In the genomic region with DNA sequence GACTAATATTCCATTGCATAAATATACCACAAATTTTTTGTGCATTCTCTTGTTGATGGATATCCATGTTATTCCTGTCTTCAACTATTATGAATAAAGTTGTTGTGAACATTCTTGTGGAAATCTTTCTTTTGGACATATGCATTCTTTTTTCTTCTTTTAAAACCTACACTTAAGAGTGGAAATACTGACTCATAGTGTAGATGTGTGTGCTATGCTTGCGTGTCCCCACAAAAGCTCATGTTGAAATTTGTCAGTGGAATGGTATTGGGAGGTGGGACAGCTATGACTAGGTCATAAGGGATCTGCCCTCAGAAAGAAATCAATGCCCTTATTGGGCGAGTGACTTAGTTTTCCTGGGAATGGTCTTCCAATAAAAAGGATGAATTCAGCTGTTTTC, we compare ENCODE assay signal across 17 cellular contexts.
DNase-seq lines count a peak whose midpoint lies in the region; ATAC-seq, FAIRE-seq and TF ChIP-seq lines count a peak whose summit lies in the region.
"Had no signal": no experiment of that assay in that cellular context is flagged by ENCODE, and none has a peak within 500 bp of the region (broad histone marks: within the 10 kb centered on the region; RNA-seq: fewer than 3 reads in every experiment).

No MANE protein-coding gene starts in this region.

- no peak for ATAC-seq in activated CD8-positive, alpha-beta T cell treated with anti-CD3 and anti-CD28 coated beads for 36 hours
- ATAC-seq in activated CD8-positive, alpha-beta T cell treated with anti-CD3 and anti-CD28 coated beads, Interleukin-2, amount 10 ng/mL, durations not matched to agents 7 days and 5 days = no peak
- ATAC-seq in HG02885 (IDR thresholded peaks at IDR 0.05; ENCODE audit: poor library complexity, unreplicated experiment) (no peak), HepG2 (no peak)

- H4K20me1 ChIP-seq in HepG2 (ENCODE audit: insufficient read depth, low read length) = no peaks in the 10 kb centered on the region

- 3% methylated on average over 2 of the region's 2 CpGs for WGBS in HepG2 (ENCODE audit: low lambda C conversion rate)

- H3K36me3 ChIP-seq in SJSA1 (no peaks in the 10 kb centered on the region), HepG2 (replicated peaks in 1 of 2; ENCODE audit: control insufficient read depth in 1 of 2, insufficient read depth in 2 of 2, low read length in 2 of 2) (no peaks in the 10 kb centered on the region)
- no peaks in the 10 kb centered on the region for H3K36me3 ChIP-seq in effector memory CD4-positive, alpha-beta T cell (ENCODE audit: control insufficient read depth, insufficient read depth, low read length)
- H3K36me3 ChIP-seq: HAP-1, neutrophil, uterus had no signal

- H3K9me3 Mint-ChIP-seq in activated CD8-positive, alpha-beta T cell treated with anti-CD3 and anti-CD28 coated beads for 36 hours = no peaks in the 10 kb centered on the region
- H3K9me3 Mint-ChIP-seq in activated CD8-positive, alpha-beta T cell treated with anti-CD3 and anti-CD28 coated beads, Interleukin-2, amount 10 ng/mL, durations not matched to agents 7 days and 5 days (ENCODE audit: insufficient read depth) = no peaks in the 10 kb centered on the region
- H3K9me3 Mint-ChIP-seq: dendritic cell treated with granulocyte-macrophage colony-stimulating factor and Interleukin-4, amounts not matched to agents 40 ng/mL and 50 ng/mL, for 4 days had no signal

- peak overlapping the region; percentile 53 for H3K27ac Mint-ChIP-seq in activated CD8-positive, alpha-beta T cell treated with anti-CD3 and anti-CD28 coated beads for 36 hours
- H3K27ac Mint-ChIP-seq in activated CD8-positive, alpha-beta T cell treated with anti-CD3 and anti-CD28 coated beads, Interleukin-2, amount 10 ng/mL, durations not matched to agents 7 days and 5 days = no peak overlapping the region
- H3K27ac Mint-ChIP-seq: dendritic cell treated with granulocyte-macrophage colony-stimulating factor and Interleukin-4, amounts not matched to agents 40 ng/mL and 50 ng/mL, for 4 days had no signal

- POLR2A ChIA-PET in activated CD8-positive, alpha-beta T cell treated with anti-CD3 and anti-CD28 coated beads for 36 hours (lab: Charles Lee) = no interaction called here
- POLR2A ChIA-PET in activated CD8-positive, alpha-beta T cell treated with anti-CD3 and anti-CD28 coated beads, Interleukin-2, amount 10 ng/mL, durations not matched to agents 7 days and 5 days (lab: Charles Lee) = interaction anchor here (0.9 to 2.5 kb wide), 2 partner anchors 16 to 337 kb away, joined by 3 to 10 read pairs; no protein-coding TSS in a partner anchor
- POLR2A ChIA-PET in HepG2 (lab: Yijun Ruan, JAX) = no interaction called here

- peak overlapping the region; percentile 87 for H3K27ac ChIP-seq in SJSA1
- H3K27ac ChIP-seq in effector memory CD4-positive, alpha-beta T cell (ENCODE audit: insufficient read depth, low read length, poor library complexity, severe bottlenecking) = peak overlapping the region; percentile 7
- no peak overlapping the region for H3K27ac ChIP-seq in HepG2 (ENCODE audit: extremely low read length, insufficient read depth, low read length)
- H3K27ac ChIP-seq: neutrophil, uterus had no signal

- H3K4me3 Mint-ChIP-seq in activated CD8-positive, alpha-beta T cell treated with anti-CD3 and anti-CD28 coated beads for 36 hours = peak overlapping the region; percentile 66
- no peak overlapping the region for H3K4me3 Mint-ChIP-seq in activated CD8-positive, alpha-beta T cell treated with anti-CD3 and anti-CD28 coated beads, Interleukin-2, amount 10 ng/mL, durations not matched to agents 7 days and 5 days
- H3K4me3 Mint-ChIP-seq: dendritic cell treated with granulocyte-macrophage colony-stimulating factor and Interleukin-4, amounts not matched to agents 40 ng/mL and 50 ng/mL, for 4 days had no signal

- CTCF ChIA-PET in activated CD8-positive, alpha-beta T cell treated with anti-CD3 and anti-CD28 coated beads for 36 hours (lab: Charles Lee) = interaction anchor here (0.6 to 23.2 kb wide), 14 partner anchors 9 to 533 kb away, joined by 3 to 513 read pairs (median 6); no protein-coding TSS in a partner anchor
- CTCF ChIA-PET in activated CD8-positive, alpha-beta T cell treated with anti-CD3 and anti-CD28 coated beads, Interleukin-2, amount 10 ng/mL, durations not matched to agents 7 days and 5 days (lab: Charles Lee) = interaction anchor here (0.9 to 18.7 kb wide), 12 partner anchors 9 to 76 kb away, joined by 3 to 440 read pairs (median 12); no protein-coding TSS in a partner anchor
- CTCF ChIA-PET in HepG2 (lab: Yijun Ruan, JAX; ENCODE audit: low intra/inter-chr PET ratio, low total read pairs) = no interaction called here

- H3K27me3 ChIP-seq in SJSA1 (replicated peaks) (no peaks in the 10 kb centered on the region), HepG2 (ENCODE audit: control insufficient read depth in 1 of 2, insufficient read depth in 2 of 2, low read length in 2 of 2) (peaks cover 0 to 9% of the 10 kb centered on the region in 2 experiments; a peak in 3 of 5 replicates)
- no peaks in the 10 kb centered on the region for H3K27me3 ChIP-seq in effector memory CD4-positive, alpha-beta T cell (replicated peaks; ENCODE audit: control insufficient read depth, insufficient read depth, low read length, poor library complexity, severe bottlenecking)
- H3K27me3 ChIP-seq: neutrophil, uterus had no signal

- FAIRE-seq in HepG2 (lab: Jason Lieb, UNC) = no peak
- FAIRE-seq: A204.1 had no signal

- no peak for TF ChIP-seq POLR2A in HepG2 (IDR thresholded peaks at IDR 0.05; ENCODE audit: insufficient read depth in 1 of 2, low read depth in 2 of 2, low read length in 2 of 2)

- intact Hi-C loops in activated CD8-positive, alpha-beta T cell treated with anti-CD3 and anti-CD28 coated beads for 36 hours (cut with micrococcal nuclease) = loop anchor here (5.0 kb wide), 1 partner anchor 61 kb away; no protein-coding TSS in a partner anchor
- intact Hi-C loops in HepG2 (cut with micrococcal nuclease; ENCODE audit: unreplicated experiment) = no loop called here

- H3K4me1 Mint-ChIP-seq in activated CD8-positive, alpha-beta T cell treated with anti-CD3 and anti-CD28 coated beads for 36 hours (ENCODE audit: low read depth) = peaks cover 44% of the 10 kb centered on the region
- peaks cover 48% of the 10 kb centered on the region for H3K4me1 Mint-ChIP-seq in activated CD8-positive, alpha-beta T cell treated with anti-CD3 and anti-CD28 coated beads, Interleukin-2, amount 10 ng/mL, durations not matched to agents 7 days and 5 days (ENCODE audit: low read depth)

- TF ChIP-seq RAD21 in HepG2 (CRISPR knock-in tag; IDR thresholded peaks at IDR 0.05) = no peak

- H3K4me2 ChIP-seq in HepG2 (ENCODE audit: low read depth, low read length) = no peak overlapping the region

- H3K27me3 Mint-ChIP-seq in activated CD8-positive, alpha-beta T cell treated with anti-CD3 and anti-CD28 coated beads for 36 hours = no peaks in the 10 kb centered on the region
- H3K27me3 Mint-ChIP-seq in activated CD8-positive, alpha-beta T cell treated with anti-CD3 and anti-CD28 coated beads, Interleukin-2, amount 10 ng/mL, durations not matched to agents 7 days and 5 days (ENCODE audit: low read depth) = peaks cover 4% of the 10 kb centered on the region
- H3K27me3 Mint-ChIP-seq: dendritic cell treated with granulocyte-macrophage colony-stimulating factor and Interleukin-4, amounts not matched to agents 40 ng/mL and 50 ng/mL, for 4 days had no signal

- no peak overlapping the region for H2AFZ ChIP-seq in HepG2 (ENCODE audit: low read length)

- in situ Hi-C loops in HepG2 (cut with HindIII; ENCODE audit: extremely low pct_ligation_motif_present, low pct_unique_long_range_greater_than_20kb) = no loop called here

- no TSS peak for BruUV-seq in HepG2 (replicated peaks; lab: Mats Ljungman, UMichigan)

- no peaks in the 10 kb centered on the region for H3K79me2 ChIP-seq in HepG2 (ENCODE audit: insufficient read depth, low read length)

- H3K36me3 Mint-ChIP-seq in activated CD8-positive, alpha-beta T cell treated with anti-CD3 and anti-CD28 coated beads for 36 hours (ENCODE audit: low read depth) = no peaks in the 10 kb centered on the region
- H3K36me3 Mint-ChIP-seq in activated CD8-positive, alpha-beta T cell treated with anti-CD3 and anti-CD28 coated beads, Interleukin-2, amount 10 ng/mL, durations not matched to agents 7 days and 5 days (ENCODE audit: low read depth) = no peaks in the 10 kb centered on the region

- TF ChIP-seq EP300 in HepG2 (IDR thresholded peaks at IDR 0.05; ENCODE audit: low read depth in 2 of 2, low read length in 2 of 2) = no peak
- no peak for TF ChIP-seq EP300 in HepG2 (CRISPR knock-in tag; IDR thresholded peaks at IDR 0.05; ENCODE audit: borderline replicate concordance)

- no peak for TF ChIP-seq CTCF in activated CD8-positive, alpha-beta T cell treated with anti-CD3 and anti-CD28 coated beads for 36 hours (IDR thresholded peaks at IDR 0.05)
- no peak for TF ChIP-seq CTCF in HepG2 (CRISPR knock-in tag; IDR thresholded peaks at IDR 0.05)

- H3K4me3 ChIP-seq in SJSA1 (no peak overlapping the region), HepG2 (replicated peaks in 1 of 3; ENCODE audit: insufficient read depth in 1 of 3, low read depth in 2 of 3, low read length in 3 of 3) (no peak overlapping the region)
- H3K4me3 ChIP-seq in effector memory CD4-positive, alpha-beta T cell (ENCODE audit: insufficient read depth, low read depth, low read length, poor library complexity, severe bottlenecking) = no peak overlapping the region
- H3K4me3 ChIP-seq: HAP-1, uterus had no signal

- H3K9me3 ChIP-seq in SJSA1 (replicated peaks) (no peaks in the 10 kb centered on the region), HepG2 (ENCODE audit: low read length) (no peaks in the 10 kb centered on the region)
- H3K9me3 ChIP-seq in effector memory CD4-positive, alpha-beta T cell (ENCODE audit: control insufficient read depth, low read length) = no peaks in the 10 kb centered on the region
- H3K9me3 ChIP-seq: HAP-1, neutrophil, uterus had no signal

- no peak for DNase-seq in activated CD8-positive, alpha-beta T cell treated with anti-CD3 and anti-CD28 coated beads for 36 hours
- no peak for DNase-seq in activated CD8-positive, alpha-beta T cell treated with anti-CD3 and anti-CD28 coated beads, Interleukin-2, amount 10 ng/mL, durations not matched to agents 7 days and 5 days
- DNase-seq in SJSA1 (ENCODE audit: low read depth in 1 of 2, low spot score in 2 of 2) (peak; percentile 71 to 77), renal cortical epithelial cell (ENCODE audit: low read depth) (peak; percentile 25), HepG2 (ENCODE audit: low spot score) (no peak)
- no peak for DNase-seq in effector memory CD4-positive, alpha-beta T cell
- no peak for DNase-seq in stimulated activated CD8-positive, alpha-beta memory T cell treated with anti-CD3 and anti-CD28 coated beads, Interleukin-4, amount 100 ng/mL, for 48 hours
- DNase-seq: activated CD4-positive, CD25-positive, alpha-beta regulatory T cell; DMS53; NCI-H187 treated with DMSO at 0.1 percent for 48 hours; NCI-H774; uterus had no signal

- no peak overlapping the region for H3K9ac ChIP-seq in HepG2 (ENCODE audit: insufficient read depth, low read depth, low read length)

- H3K4me1 ChIP-seq in SJSA1 (replicated peaks) = peaks cover 33% of the 10 kb centered on the region
- peaks cover 18% of the 10 kb centered on the region for H3K4me1 ChIP-seq in effector memory CD4-positive, alpha-beta T cell (ENCODE audit: control insufficient read depth, insufficient read depth, low read length, poor library complexity, severe bottlenecking)
- no peaks in the 10 kb centered on the region for H3K4me1 ChIP-seq in HepG2 (ENCODE audit: insufficient read depth, low read length)
- H3K4me1 ChIP-seq: HAP-1, uterus had no signal

Comparison
In these comparisons a context has a peak if more than half of its experiments do, and no peak if none do; other contexts are left out.
1. DNase-seq: peak in SJSA1 (2 of 2) and renal cortical epithelial cell (single experiment); none in activated CD8-positive, alpha-beta T cell treated with anti-CD3 and anti-CD28 coated beads for 36 hours (single experiment), activated CD8-positive, alpha-beta T cell treated with anti-CD3 and anti-CD28 coated beads, Interleukin-2, amount 10 ng/mL, durations not matched to agents 7 days and 5 days (single experiment), effector memory CD4-positive, alpha-beta T cell (0 of 3), HepG2 (single experiment) and stimulated activated CD8-positive, alpha-beta memory T cell treated with anti-CD3 and anti-CD28 coated beads, Interleukin-4, amount 100 ng/mL, for 48 hours (single experiment).